Comparison of ENCODE assay signal across 24 cellular contexts in genomic region chr16:22075043-22075757, GRCh38. TPM values are rescaled to one million over a fixed set of nuclear protein-coding genes. Genes with fewer than 3 reads are reported as not detected.
A peak's percentile ranks its signal among the peaks of the same experiment; 100 is the strongest.
DNase-seq lines count a peak whose midpoint lies in the region; ATAC-seq and TF ChIP-seq lines count a peak whose summit lies in the region.
"Had no signal": no experiment of that assay in that cellular context is flagged by ENCODE, and none has a peak within 500 bp of the region (broad histone marks: within the 10 kb centered on the region; RNA-seq: fewer than 3 reads in every experiment).

No MANE protein-coding gene starts in this region.

- no peak overlapping the region for H2AFZ ChIP-seq in ACC112 (ENCODE audit: low read length, unreplicated experiment)

- no peaks in the 10 kb centered on the region for H3K36me3 ChIP-seq in ACC112 (ENCODE audit: insufficient read depth, low read length)

- peaks cover 47% of the 10 kb centered on the region for H3K4me1 ChIP-seq in ACC112 (ENCODE audit: control insufficient read depth, insufficient read depth, low read length, unreplicated experiment)
- peaks cover 49% of the 10 kb centered on the region for H3K4me1 ChIP-seq in foreskin keratinocyte
- H3K4me1 ChIP-seq: A549 had no signal

- ATAC-seq in foreskin keratinocyte (no peak), GM19455 (IDR thresholded peaks at IDR 0.05; ENCODE audit: unreplicated experiment) (no peak), GM18498 (IDR thresholded peaks at IDR 0.05; ENCODE audit: unreplicated experiment) (no peak)
- ATAC-seq: A549; activated T-cell treated with anti-CD3 and anti-CD28 coated beads, Interleukin-2, amount 50 U/mL, for 4 hours; right cardiac atrium had no signal

- DNase-seq in ELR (ENCODE audit: low read depth), result peak; percentile 73
- peak in 1 of 2 donors; percentile 45 for DNase-seq in foreskin keratinocyte
- DNase-seq in iPS-NIHi7 (ENCODE audit: extremely low spot score), result no peak
- DNase-seq in NCI-H1417 (lab: John Stamatoyannopoulos, UW), result no peak
- DNase-seq: activated CD4-positive, CD25-positive, alpha-beta regulatory T cell treated with anti-CD3 and anti-CD28 coated beads, Interleukin-2, amount 50 U/mL, for 72 hours; activated naive CD8-positive, alpha-beta T cell treated with anti-CD3 and anti-CD28 coated beads, Interleukin-2, amount 10 ng/mL, durations not matched to agents 7 days and 5 days; activated T-cell treated with anti-CD3 and anti-CD28 coated beads, Interleukin-2, amount 50 U/mL, for 4 hours; C1 segment of cervical spinal cord; H7; hypothalamus; NCI-H1092; NCI-H2081 treated with DMSO at 0.1 percent for 48 hours; right cardiac atrium; stimulated activated CD8-positive, alpha-beta memory T cell treated with anti-CD3 and anti-CD28 coated beads, Interleukin-4, amount 100 ng/mL, for 48 hours had no signal

- H3K27me3 ChIP-seq in ACC112 (ENCODE audit: insufficient read depth, low read length) (no peaks in the 10 kb centered on the region), foreskin keratinocyte (no peaks in the 10 kb centered on the region)

- no peak for TF ChIP-seq CTCF in foreskin keratinocyte (conservative IDR thresholded peaks at IDR 0.05)

- H3K27ac ChIP-seq in ACC112 (ENCODE audit: low read depth, low read length), result peak overlapping the region; percentile 53
- H3K27ac ChIP-seq in angular gyrus (ENCODE audit: low read depth, low read length), result peak overlapping the region; percentile 35
- H3K27ac ChIP-seq in foreskin keratinocyte, result peak overlapping the region; percentile 55
- H3K27ac ChIP-seq: A549, coronary artery, KMS-11 had no signal

- H3K4me3 ChIP-seq in ACC112 (ENCODE audit: low read depth, low read length), result no peak overlapping the region
- H3K4me3 ChIP-seq: A549, coronary artery, lung had no signal

- peaks cover 46% of the 10 kb centered on the region for H3K79me2 ChIP-seq in ACC112 (ENCODE audit: control insufficient read depth, insufficient read depth, low read length, unreplicated experiment)

RNA-seq across cellular contexts. Expression of gene VWA3A, which starts 17.1 kb away (rescaled TPM):
- total RNA-seq in foreskin keratinocyte, result 0.03 and 0.04 TPM in 2 replicates
- not detected in 2 replicates for polyA plus RNA-seq in foreskin keratinocyte
- total RNA-seq: myocyte, NCI-H460 had no signal
